Comparison of ENCODE assay signal across 14 cellular contexts in genomic region chr11:70352601-70353000, GRCh38. TPM values are rescaled to one million over a fixed set of nuclear protein-coding genes. Genes with fewer than 3 reads are reported as not detected.
DNase-seq lines count a peak whose midpoint lies in the region; ATAC-seq and TF ChIP-seq lines count a peak whose summit lies in the region.
"Had no signal": no experiment of that assay in that cellular context is flagged by ENCODE, and none has a peak within 500 bp of the region (broad histone marks: within the 10 kb centered on the region; RNA-seq: fewer than 3 reads in every experiment).

No MANE protein-coding gene starts in this region.

- H3K4me3 ChIP-seq in heart left ventricle (no peak overlapping the region), endodermal cell (ENCODE audit: low read length) (no peak overlapping the region), thoracic aorta (no peak overlapping the region), vagina (no peak overlapping the region)
- H3K4me3 ChIP-seq: BLaER1 treated with 17β-estradiol and CSF1 and Interleukin-3, amounts not matched to agents 10 nM and 100 nM had no signal

- H3K9me3 Mint-ChIP-seq in endodermal cell, result no peaks in the 10 kb centered on the region
- no peaks in the 10 kb centered on the region for H3K9me3 Mint-ChIP-seq in nephron progenitor cell
- H3K9me3 Mint-ChIP-seq: CD4-positive, CD25-positive, alpha-beta regulatory T cell had no signal

- 78 to 93% (median 90%) methylated on average over 19 of the region's 19 CpGs for WGBS in heart left ventricle, 4 donors
- WGBS in endodermal cell (ENCODE audit: insufficient coverage in 1 of 2, insufficient read length in 1 of 2), 2 experiments, result 93% methylated on average over 18 of the region's 19 CpGs; no CpG with 5 or more reads in 1 of the 2 experiments

- no peak overlapping the region for H3K9ac ChIP-seq in endodermal cell (ENCODE audit: extremely low read depth, low read length, poor library complexity, severe bottlenecking)
- H3K9ac ChIP-seq: BLaER1 treated with 17β-estradiol and CSF1 and Interleukin-3, amounts not matched to agents 10 nM and 100 nM had no signal

- intact Hi-C loops in left cardiac atrium (cut with DNase I), result no loop called here
- intact Hi-C loops in heart left ventricle (cut with DNase I), result no loop called here
- intact Hi-C loops in vagina (cut with DNase I), result no loop called here

- H3K4me1 Mint-ChIP-seq in endodermal cell (no peaks in the 10 kb centered on the region), nephron progenitor cell (peaks cover 29% of the 10 kb centered on the region)
- H3K4me1 Mint-ChIP-seq: CD4-positive, CD25-positive, alpha-beta regulatory T cell had no signal

- no peaks in the 10 kb centered on the region for H3K4me1 ChIP-seq in heart left ventricle
- H3K4me1 ChIP-seq in endodermal cell (ENCODE audit: control insufficient read depth, insufficient read depth, low read length), result no peaks in the 10 kb centered on the region
- peaks cover 0 to 4% of the 10 kb centered on the region in 2 donors for H3K4me1 ChIP-seq in thoracic aorta (ENCODE audit: control insufficient read depth in 1 of 2, low read depth in 2 of 2)
- H3K4me1 ChIP-seq in vagina, result no peaks in the 10 kb centered on the region

- H3K27ac Mint-ChIP-seq in endodermal cell, result peak overlapping the region; percentile 79
- H3K27ac Mint-ChIP-seq in nephron progenitor cell, result no peak overlapping the region

- H3K4me3 Mint-ChIP-seq in endodermal cell (no peak overlapping the region), nephron progenitor cell (no peak overlapping the region)
- H3K4me3 Mint-ChIP-seq: CD4-positive, CD25-positive, alpha-beta regulatory T cell had no signal

- no peak for DNase-seq in left cardiac atrium
- DNase-seq in heart left ventricle, result no peak
- DNase-seq in endodermal cell, result no peak
- DNase-seq in nephron progenitor cell, result peak; percentile 12
- DNase-seq in thoracic aorta (ENCODE audit: low spot score), result no peak
- no peak for DNase-seq in vagina (ENCODE audit: extremely low spot score in 2 of 2)
- no peak for DNase-seq in EL
- DNase-seq in NCI-H1092 (lab: John Stamatoyannopoulos, UW), result no peak
- DNase-seq: 8988T; CD4-positive, CD25-positive, alpha-beta regulatory T cell; DMS53 had no signal

- no peaks in the 10 kb centered on the region for H3K27me3 ChIP-seq in heart left ventricle
- H3K27me3 ChIP-seq in endodermal cell (ENCODE audit: control insufficient read depth, insufficient read depth, low read length, poor library complexity, severe bottlenecking), result no peaks in the 10 kb centered on the region
- H3K27me3 ChIP-seq in thoracic aorta (replicated peaks; ENCODE audit: insufficient read depth), result no peaks in the 10 kb centered on the region
- no peaks in the 10 kb centered on the region for H3K27me3 ChIP-seq in vagina
- H3K27me3 ChIP-seq: BLaER1 treated with 17β-estradiol and CSF1 and Interleukin-3, amounts not matched to agents 10 nM and 100 nM had no signal

- H3K36me3 ChIP-seq in heart left ventricle, result peaks cover 2 to 93% (median 80%) of the 10 kb centered on the region in 9 donors
- H3K36me3 ChIP-seq in endodermal cell (ENCODE audit: control insufficient read depth, insufficient read depth, low read length), result peaks cover 93% of the 10 kb centered on the region
- H3K36me3 ChIP-seq in thoracic aorta, result peaks cover 20% of the 10 kb centered on the region
- peaks cover 0 to 55% of the 10 kb centered on the region in 2 donors for H3K36me3 ChIP-seq in vagina

- no peaks in the 10 kb centered on the region for H3K27me3 Mint-ChIP-seq in endodermal cell (ENCODE audit: insufficient read depth)
- peaks cover 12% of the 10 kb centered on the region for H3K27me3 Mint-ChIP-seq in nephron progenitor cell (ENCODE audit: low read depth, poor library complexity)

- ATAC-seq in left cardiac atrium (peak; percentile 38 to 74), heart left ventricle (no peak), thoracic aorta (ENCODE audit: insufficient number of reproducible peaks, low FRiP score, low read depth) (no peak)
- ATAC-seq: HCT116, HepG2 had no signal

- TF ChIP-seq POLR2A in heart left ventricle (IDR thresholded peaks at IDR 0.05) (no peak), vagina (IDR thresholded peaks at IDR 0.05) (no peak)

- H3K36me3 Mint-ChIP-seq in endodermal cell (ENCODE audit: low read depth), result peaks cover 79% of the 10 kb centered on the region
- H3K36me3 Mint-ChIP-seq in nephron progenitor cell (ENCODE audit: low read depth), result peaks cover 63% of the 10 kb centered on the region

- H3K27ac ChIP-seq in heart left ventricle (no peak overlapping the region), endodermal cell (ENCODE audit: low read depth, low read length) (no peak overlapping the region), thoracic aorta (peak overlapping the region; percentile 1 to 9), vagina (no peak overlapping the region)
- H3K27ac ChIP-seq: BLaER1 treated with 17β-estradiol and CSF1 and Interleukin-3, amounts not matched to agents 10 nM and 100 nM had no signal

- H3K9me3 ChIP-seq in heart left ventricle (no peaks in the 10 kb centered on the region), endodermal cell (ENCODE audit: control insufficient read depth, low read length) (no peaks in the 10 kb centered on the region), thoracic aorta (no peaks in the 10 kb centered on the region), vagina (no peaks in the 10 kb centered on the region)
- H3K9me3 ChIP-seq: BLaER1 treated with 17β-estradiol and CSF1 and Interleukin-3, amounts not matched to agents 10 nM and 100 nM had no signal

- no peak for TF ChIP-seq CTCF in heart left ventricle (IDR thresholded peaks at IDR 0.05)
- no peak for TF ChIP-seq CTCF in endodermal cell (conservative IDR thresholded peaks at IDR 0.05)
- TF ChIP-seq CTCF in nephron progenitor cell (IDR thresholded peaks at IDR 0.05), result no peak
- no peak for TF ChIP-seq CTCF in thoracic aorta (IDR thresholded peaks at IDR 0.05)
- TF ChIP-seq CTCF in vagina (IDR thresholded peaks at IDR 0.05), result no peak

RNA-seq across cellular contexts. Expression of gene CTTN, which starts 45.7 kb away (rescaled TPM):
- total RNA-seq in left cardiac atrium (100 to 1,000 TPM in 1 of 2 donors, 10 to 100 TPM in 1; 71.7 to 112 TPM), heart left ventricle (100 to 1,000 TPM; 109 to 186 (median 143) TPM), endodermal cell (100 to 1,000 TPM; 282 to 283 TPM), thoracic aorta (100 to 1,000 TPM; 415 to 578 TPM), vagina (227 TPM)
- 100 to 1,000 TPM in 1 of 2 donors, 10 to 100 TPM in 1; 77.3 to 100 TPM for polyA plus RNA-seq in heart left ventricle
- polyA plus RNA-seq in endodermal cell (2013, experiment 1 of 2), result 150 TPM
- polyA plus RNA-seq in endodermal cell (2013, experiment 2 of 2), result 132 TPM

Comparison
In these comparisons a context has a peak if more than half of its experiments do, and no peak if none do; other contexts are left out.
1. ATAC-seq: peak in left cardiac atrium (2 of 2); none in heart left ventricle (0 of 4) and thoracic aorta (single experiment).
2. H3K27ac ChIP-seq: peak in thoracic aorta (2 of 2); none in heart left ventricle (0 of 12), endodermal cell (single experiment) and vagina (single experiment).